In genomic region chr9:69130456-69131441, GRCh38 we compare ENCODE assay signal across 9 cellular contexts. TPM values are rescaled to one million over a fixed set of nuclear protein-coding genes. Genes with fewer than 3 reads are reported as not detected.
DNase-seq lines count a peak whose midpoint lies in the region; ATAC-seq and TF ChIP-seq lines count a peak whose summit lies in the region.
"Had no signal": no experiment of that assay in that cellular context is flagged by ENCODE, and none has a peak within 500 bp of the region (broad histone marks: within the 10 kb centered on the region; RNA-seq: fewer than 3 reads in every experiment).

No MANE protein-coding gene starts in this region.

- H3K9me3 ChIP-seq in tibial nerve: no peaks in the 10 kb centered on the region
- H3K9me3 ChIP-seq: uterus had no signal

- DNase-seq in HS-5 (ENCODE audit: low read depth) (peak; percentile 56), cardiac fibroblast (ENCODE audit: low read depth in 2 of 2) (peak; percentile 84 to 90), kidney tubule cell (ENCODE audit: low spot score) (peak; percentile 88), tibial nerve (ENCODE audit: low spot score in 2 of 2) (peak in 1 of 2 donors; percentile 64), COLO668 (lab: John Stamatoyannopoulos, UW; ENCODE audit: unreplicated experiment) (no peak), iPS-NIHi11 (ENCODE audit: low spot score) (no peak), NCI-H1092 (lab: John Stamatoyannopoulos, UW) (no peak)

- H3K27ac ChIP-seq in tibial nerve: peak overlapping the region; percentile 19 to 79 (median 68)
- H3K27ac ChIP-seq: uterus had no signal

- TF ChIP-seq EP300 in tibial nerve (IDR thresholded peaks at IDR 0.05): no peak

- TF ChIP-seq POLR2A in tibial nerve (IDR thresholded peaks at IDR 0.05): no peak

- no peaks in the 10 kb centered on the region for H3K36me3 ChIP-seq in tibial nerve
- H3K36me3 ChIP-seq: uterus had no signal

- H3K4me3 ChIP-seq in cardiac fibroblast (replicated peaks in 1 of 2; ENCODE audit: low read depth in 2 of 2, low read length in 2 of 2) (no peak overlapping the region), tibial nerve (peak overlapping the region in 1 of 4 donors; percentile 7)
- H3K4me3 ChIP-seq: uterus had no signal

- TF ChIP-seq CTCF in cardiac fibroblast (IDR thresholded peaks at IDR 0.05; ENCODE audit: low read depth, low read length) (no peak), tibial nerve (IDR thresholded peaks at IDR 0.05) (no peak)

- WGBS in tibial nerve, 2 donors: 46 to 61% methylated on average over 16 of the region's 16 CpGs

- H3K27me3 ChIP-seq in tibial nerve: no peaks in the 10 kb centered on the region
- H3K27me3 ChIP-seq: uterus had no signal

- ATAC-seq in HG03108 (IDR thresholded peaks at IDR 0.05; ENCODE audit: unreplicated experiment): no peak

- peaks cover 0 to 34% (median 16%) of the 10 kb centered on the region in 4 donors for H3K4me1 ChIP-seq in tibial nerve

RNA-seq across cellular contexts. Expression of gene TJP2, which starts 43.3 kb away (rescaled TPM):
- 100 to 1,000 TPM; 123 to 207 (median 182) TPM for total RNA-seq in tibial nerve

Comparison
In these comparisons a context has a peak if more than half of its experiments do, and no peak if none do; other contexts are left out.
1. DNase-seq: peak in HS-5 (single experiment), cardiac fibroblast (2 of 2) and kidney tubule cell (single experiment); none in COLO668 (single experiment), iPS-NIHi11 (single experiment) and NCI-H1092 (single experiment).